8 cellular contexts compared by ENCODE assay signal in the genomic region with DNA sequence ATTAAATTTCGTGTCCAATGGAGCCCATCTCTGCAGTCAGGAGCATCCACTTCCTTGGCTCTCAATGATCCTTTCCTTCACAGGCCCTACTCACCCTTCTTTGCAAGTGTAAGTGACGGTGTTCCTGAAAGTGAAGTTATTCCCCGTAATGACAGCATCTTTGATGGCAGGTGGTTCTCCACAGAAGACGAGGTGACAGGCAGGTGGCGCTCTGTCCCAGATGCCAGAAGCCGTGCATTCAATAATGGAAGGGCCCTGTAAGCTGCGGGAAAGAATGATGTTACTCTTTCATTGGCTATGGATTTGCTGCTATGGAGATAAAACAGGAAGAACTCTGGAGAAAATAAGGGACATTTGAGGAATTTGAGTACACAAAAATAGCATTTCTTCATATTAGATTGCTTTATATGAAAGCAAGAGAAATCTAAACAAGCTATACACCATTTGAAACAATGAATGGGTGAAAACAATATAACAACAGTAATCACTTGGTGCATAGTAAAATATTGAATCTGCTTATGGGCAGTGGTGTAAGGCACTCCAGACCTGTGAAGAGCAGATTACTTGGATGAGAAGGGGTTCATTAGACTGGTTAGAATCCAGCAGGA.
A peak's percentile ranks its signal among the peaks of the same experiment; 100 is the strongest.
DNase-seq lines count a peak whose midpoint lies in the region; ATAC-seq and TF ChIP-seq lines count a peak whose summit lies in the region.

No MANE protein-coding gene starts in this region.

- no peaks in the 10 kb centered on the region for H3K9me2 ChIP-seq in neural cell (ENCODE audit: insufficient read depth, low read length)

- no peak overlapping the region for H3K27ac ChIP-seq in OCI-LY3 (ENCODE audit: low read length)
- H3K27ac ChIP-seq in neural cell (ENCODE audit: low read length), result no peak overlapping the region

- H3K9ac ChIP-seq in OCI-LY3 (ENCODE audit: low read length) (no peak overlapping the region), neural cell (ENCODE audit: low read length) (no peak overlapping the region)

- H2AFZ ChIP-seq in OCI-LY3 (ENCODE audit: low read depth, low read length) (peak overlapping the region; percentile 6; the same call in 1 of the 2 replicates), neural cell (ENCODE audit: low read depth, low read length) (no peak overlapping the region)

- H3K27me3 ChIP-seq in OCI-LY3 (ENCODE audit: low read depth, low read length), result no peaks in the 10 kb centered on the region
- H3K27me3 ChIP-seq in neural cell (ENCODE audit: insufficient read depth, low read depth, low read length), result no peaks in the 10 kb centered on the region

- H3K4me2 ChIP-seq in OCI-LY3 (ENCODE audit: low read length) (peak overlapping the region; percentile 46), neural cell (ENCODE audit: low read length) (no peak overlapping the region)

- no peaks in the 10 kb centered on the region for H4K20me1 ChIP-seq in OCI-LY3 (ENCODE audit: insufficient read depth, low read length)
- H4K20me1 ChIP-seq in neural cell (ENCODE audit: insufficient read depth), result no peaks in the 10 kb centered on the region

- peak; percentile 67 for ATAC-seq in HG02759 (IDR thresholded peaks at IDR 0.05; ENCODE audit: unreplicated experiment)

- TF ChIP-seq EP300 in neural cell (conservative IDR thresholded peaks at IDR 0.05; ENCODE audit: poor library complexity, severe bottlenecking), result no peak

- TF ChIP-seq RAD21 in neural cell (conservative IDR thresholded peaks at IDR 0.05), result no peak

- H3K4me3 ChIP-seq in OCI-LY3 (ENCODE audit: low read length) (no peak overlapping the region), neural cell (ENCODE audit: low read length) (no peak overlapping the region)

- no peaks in the 10 kb centered on the region for H3K36me3 ChIP-seq in OCI-LY3 (replicated peaks; ENCODE audit: low read depth, low read length)
- H3K36me3 ChIP-seq in neural cell (ENCODE audit: insufficient read depth, low read length), result no peaks in the 10 kb centered on the region

- no peaks in the 10 kb centered on the region for H3K9me3 ChIP-seq in OCI-LY3 (ENCODE audit: insufficient read depth, low read length)
- no peaks in the 10 kb centered on the region for H3K9me3 ChIP-seq in neural cell (ENCODE audit: low read length)

- peak; percentile 43 to 55 for DNase-seq in activated T-cell treated with anti-CD3 and anti-CD28 coated beads, Interleukin-2, amount 50 U/mL, for 48 hours
- no peak for DNase-seq in activated T-cell treated with anti-CD3 and anti-CD28 coated beads, Interleukin-2, amount 50 U/mL, for 1 hour
- DNase-seq in ecto neural progenitor cell (ENCODE audit: low spot score), result peak; percentile 61
- DNase-seq in NCI-H1436 (lab: John Stamatoyannopoulos, UW), result no peak
- DNase-seq in NCI-H2029 (lab: John Stamatoyannopoulos, UW), result no peak

- peaks cover 4% of the 10 kb centered on the region; the same call in 1 of the 2 replicates for H3K4me1 ChIP-seq in OCI-LY3 (ENCODE audit: low read length)

- peak; percentile 91 for TF ChIP-seq CTCF in OCI-LY3 (IDR thresholded peaks at IDR 0.05; ENCODE audit: low read depth, low read length)
- peak; percentile 40 for TF ChIP-seq CTCF in neural cell (IDR thresholded peaks at IDR 0.05; ENCODE audit: poor library complexity, severe bottlenecking)

- H3K79me2 ChIP-seq in OCI-LY3 (ENCODE audit: low read length), result no peaks in the 10 kb centered on the region
- no peaks in the 10 kb centered on the region for H3K79me2 ChIP-seq in neural cell (replicated peaks; ENCODE audit: insufficient read depth, low read length)

- no peaks in the 10 kb centered on the region for H3F3A ChIP-seq in neural cell (ENCODE audit: insufficient read depth, low read length, poor library complexity, severe bottlenecking)

TF ChIP-seq in neural cell, 6 proteins besides CTCF, POLR2A, EP300 and RAD21:
- TF ChIP-seq TAF1 (IDR thresholded peaks at IDR 0.05; ENCODE audit: low read depth), result no peak
- no peak for TF ChIP-seq MXI1 (conservative IDR thresholded peaks at IDR 0.05; ENCODE audit: poor library complexity, severe bottlenecking)
- no peak for TF ChIP-seq POLR2AphosphoS5 (IDR thresholded peaks at IDR 0.05)
- no peak for TF ChIP-seq EZH2 (IDR thresholded peaks at IDR 0.05; ENCODE audit: borderline replicate concordance, insufficient read depth, low read length, poor library complexity, severe bottlenecking)
- TF ChIP-seq, protein P1, sequence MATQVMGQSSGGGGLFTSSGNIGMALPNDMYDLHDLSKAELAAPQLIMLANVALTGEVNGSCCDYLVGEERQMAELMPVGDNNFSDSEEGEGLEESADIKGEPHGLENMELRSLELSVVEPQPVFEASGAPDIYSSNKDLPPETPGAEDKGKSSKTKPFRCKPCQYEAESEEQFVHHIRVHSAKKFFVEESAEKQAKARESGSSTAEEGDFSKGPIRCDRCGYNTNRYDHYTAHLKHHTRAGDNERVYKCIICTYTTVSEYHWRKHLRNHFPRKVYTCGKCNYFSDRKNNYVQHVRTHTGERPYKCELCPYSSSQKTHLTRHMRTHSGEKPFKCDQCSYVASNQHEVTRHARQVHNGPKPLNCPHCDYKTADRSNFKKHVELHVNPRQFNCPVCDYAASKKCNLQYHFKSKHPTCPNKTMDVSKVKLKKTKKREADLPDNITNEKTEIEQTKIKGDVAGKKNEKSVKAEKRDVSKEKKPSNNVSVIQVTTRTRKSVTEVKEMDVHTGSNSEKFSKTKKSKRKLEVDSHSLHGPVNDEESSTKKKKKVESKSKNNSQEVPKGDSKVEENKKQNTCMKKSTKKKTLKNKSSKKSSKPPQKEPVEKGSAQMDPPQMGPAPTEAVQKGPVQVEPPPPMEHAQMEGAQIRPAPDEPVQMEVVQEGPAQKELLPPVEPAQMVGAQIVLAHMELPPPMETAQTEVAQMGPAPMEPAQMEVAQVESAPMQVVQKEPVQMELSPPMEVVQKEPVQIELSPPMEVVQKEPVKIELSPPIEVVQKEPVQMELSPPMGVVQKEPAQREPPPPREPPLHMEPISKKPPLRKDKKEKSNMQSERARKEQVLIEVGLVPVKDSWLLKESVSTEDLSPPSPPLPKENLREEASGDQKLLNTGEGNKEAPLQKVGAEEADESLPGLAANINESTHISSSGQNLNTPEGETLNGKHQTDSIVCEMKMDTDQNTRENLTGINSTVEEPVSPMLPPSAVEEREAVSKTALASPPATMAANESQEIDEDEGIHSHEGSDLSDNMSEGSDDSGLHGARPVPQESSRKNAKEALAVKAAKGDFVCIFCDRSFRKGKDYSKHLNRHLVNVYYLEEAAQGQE (IDR thresholded peaks at IDR 0.05; ENCODE audit: borderline replicate concordance), result no peak
- TF ChIP-seq SMC3 (conservative IDR thresholded peaks at IDR 0.05; ENCODE audit: poor library complexity), result no peak

Comparison
In these comparisons a context has a peak if more than half of its experiments do, and no peak if none do; other contexts are left out.
1. DNase-seq: peak in activated T-cell treated with anti-CD3 and anti-CD28 coated beads, Interleukin-2, amount 50 U/mL, for 48 hours (2 of 2) and ecto neural progenitor cell (single experiment); none in activated T-cell treated with anti-CD3 and anti-CD28 coated beads, Interleukin-2, amount 50 U/mL, for 1 hour (single experiment), NCI-H1436 (single experiment) and NCI-H2029 (single experiment).